Comparison of ENCODE assay signal across 8 cellular contexts in the genomic region with DNA sequence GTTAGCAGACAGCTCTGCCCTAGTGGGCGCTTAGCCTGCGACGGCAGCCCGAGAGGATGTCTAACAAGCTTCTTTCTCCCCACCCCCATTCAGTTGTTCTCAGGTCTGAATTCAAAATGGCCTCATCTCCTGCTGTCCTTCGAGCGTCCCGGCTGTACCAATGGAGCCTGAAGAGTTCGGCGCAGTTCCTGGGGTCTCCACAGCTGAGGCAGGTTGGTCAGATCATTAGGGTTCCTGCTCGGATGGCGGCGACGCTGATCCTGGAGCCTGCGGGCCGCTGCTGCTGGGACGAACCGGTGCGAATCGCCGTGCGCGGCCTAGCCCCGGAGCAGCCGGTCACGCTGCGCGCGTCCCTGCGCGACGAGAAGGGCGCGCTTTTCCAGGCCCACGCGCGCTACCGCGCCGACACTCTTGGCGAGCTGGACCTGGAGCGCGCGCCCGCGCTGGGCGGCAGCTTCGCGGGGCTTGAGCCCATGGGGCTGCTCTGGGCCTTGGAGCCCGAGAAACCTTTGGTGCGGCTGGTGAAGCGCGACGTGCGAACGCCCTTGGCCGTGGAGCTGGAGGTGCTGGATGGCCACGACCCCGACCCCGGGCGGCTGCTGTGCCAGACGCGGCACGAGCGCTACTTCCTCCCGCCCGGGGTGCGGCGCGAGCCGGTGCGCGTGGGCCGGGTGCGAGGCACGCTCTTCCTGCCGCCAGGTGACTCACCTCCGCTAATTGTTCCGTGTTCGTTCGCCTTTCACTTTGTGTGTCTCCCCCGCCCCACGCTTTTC. TPM values are rescaled to one million over a fixed set of nuclear protein-coding genes. Genes with fewer than 3 reads are reported as not detected.
DNase-seq lines count a peak whose midpoint lies in the region; ATAC-seq, FAIRE-seq and TF ChIP-seq lines count a peak whose summit lies in the region.
"Not testable (repeated sequence)": the region's sequence is repeated elsewhere in the genome, so short reads cannot be mapped to it uniquely, and the experiment has no call there.

A gene with protein sequence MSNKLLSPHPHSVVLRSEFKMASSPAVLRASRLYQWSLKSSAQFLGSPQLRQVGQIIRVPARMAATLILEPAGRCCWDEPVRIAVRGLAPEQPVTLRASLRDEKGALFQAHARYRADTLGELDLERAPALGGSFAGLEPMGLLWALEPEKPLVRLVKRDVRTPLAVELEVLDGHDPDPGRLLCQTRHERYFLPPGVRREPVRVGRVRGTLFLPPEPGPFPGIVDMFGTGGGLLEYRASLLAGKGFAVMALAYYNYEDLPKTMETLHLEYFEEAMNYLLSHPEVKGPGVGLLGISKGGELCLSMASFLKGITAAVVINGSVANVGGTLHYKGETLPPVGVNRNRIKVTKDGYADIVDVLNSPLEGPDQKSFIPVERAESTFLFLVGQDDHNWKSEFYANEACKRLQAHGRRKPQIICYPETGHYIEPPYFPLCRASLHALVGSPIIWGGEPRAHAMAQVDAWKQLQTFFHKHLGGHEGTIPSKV (plus strand): TSS at position 29 of the 773 bp plus-strand sequence. CDS start 28 bp downstream, at position 57.

- peak within 1 kb of the TSS; percentile 37 for H3K27ac ChIP-seq in substantia nigra (ENCODE audit: low read depth, low read length, poor library complexity, severe bottlenecking)

- FAIRE-seq in G401.6 (lab: Jason Lieb, UNC): peak; percentile 66

- H3K27ac Mint-ChIP-seq in activated naive CD8-positive, alpha-beta T cell treated with anti-CD3 and anti-CD28 coated beads, Interleukin-2, amount 10 ng/mL, durations not matched to agents 7 days and 5 days: peak within 1 kb of the TSS; percentile 98
- peak within 1 kb of the TSS; percentile 84 for H3K27ac Mint-ChIP-seq in glutamatergic neuron (ENCODE audit: unreplicated experiment)

- peak; percentile 74 for DNase-seq in HFF-Myc (ENCODE audit: extremely low read depth, low read depth)
- peak; percentile 34 for DNase-seq in NCI-H128 (lab: John Stamatoyannopoulos, UW; ENCODE audit: unreplicated experiment)
- peak; percentile 95 for DNase-seq in SW480 (ENCODE audit: low spot score)
- peak; percentile 79 for DNase-seq in activated naive CD8-positive, alpha-beta T cell treated with anti-CD3 and anti-CD28 coated beads, Interleukin-2, amount 10 ng/mL, durations not matched to agents 7 days and 5 days
- DNase-seq in glutamatergic neuron: peak; percentile 62
- peak; percentile 73 for DNase-seq in omental fat pad (ENCODE audit: low spot score)
- DNase-seq in substantia nigra (lab: John Stamatoyannopoulos, UW): peak in 43 of 49 donors; percentile 10 to 75 (median 47)

- H3K27me3 Mint-ChIP-seq in activated naive CD8-positive, alpha-beta T cell treated with anti-CD3 and anti-CD28 coated beads, Interleukin-2, amount 10 ng/mL, durations not matched to agents 7 days and 5 days; glutamatergic neuron (ENCODE audit: unreplicated experiment): not testable (repeated sequence)

- H3K4me1 Mint-ChIP-seq in activated naive CD8-positive, alpha-beta T cell treated with anti-CD3 and anti-CD28 coated beads, Interleukin-2, amount 10 ng/mL, durations not matched to agents 7 days and 5 days: peaks cover 33% of the 10 kb centered on the region
- H3K4me1 Mint-ChIP-seq in glutamatergic neuron (ENCODE audit: low read depth, unreplicated experiment): not testable (repeated sequence)

- peak within 1 kb of the TSS; percentile 95 for H3K4me3 Mint-ChIP-seq in activated naive CD8-positive, alpha-beta T cell treated with anti-CD3 and anti-CD28 coated beads, Interleukin-2, amount 10 ng/mL, durations not matched to agents 7 days and 5 days
- peak within 1 kb of the TSS; percentile 94 for H3K4me3 Mint-ChIP-seq in glutamatergic neuron (ENCODE audit: unreplicated experiment)

- POLR2A ChIA-PET in activated naive CD8-positive, alpha-beta T cell treated with anti-CD3 and anti-CD28 coated beads, Interleukin-2, amount 10 ng/mL, durations not matched to agents 7 days and 5 days (lab: Charles Lee): interaction anchor here (0.5 to 3.7 kb wide), 18 partner anchors 9 to 515 kb away, joined by 3 to 23 read pairs (median 4); partner anchors contain the start of genes ACOT4, ACOT6, ALDH6A1 and DNAL1

- H3K36me3 Mint-ChIP-seq in activated naive CD8-positive, alpha-beta T cell treated with anti-CD3 and anti-CD28 coated beads, Interleukin-2, amount 10 ng/mL, durations not matched to agents 7 days and 5 days: peaks cover 22% of the 10 kb centered on the region
- H3K36me3 Mint-ChIP-seq in glutamatergic neuron (ENCODE audit: unreplicated experiment): not testable (repeated sequence)

- not testable (repeated sequence) for H3K9me3 Mint-ChIP-seq in activated naive CD8-positive, alpha-beta T cell treated with anti-CD3 and anti-CD28 coated beads, Interleukin-2, amount 10 ng/mL, durations not matched to agents 7 days and 5 days; glutamatergic neuron (ENCODE audit: unreplicated experiment)

- not testable (repeated sequence) for TF ChIP-seq CTCF in HFF-Myc (IDR thresholded peaks at IDR 0.05; ENCODE audit: low read depth, low read length, missing control alignments); glutamatergic neuron (IDR thresholded peaks at IDR 0.05; ENCODE audit: partially characterized antibody, unreplicated experiment); omental fat pad (IDR thresholded peaks at IDR 0.05)

- ATAC-seq in activated naive CD8-positive, alpha-beta T cell treated with anti-CD3 and anti-CD28 coated beads, Interleukin-2, amount 10 ng/mL, durations not matched to agents 7 days and 5 days (ENCODE audit: low read depth): peak; percentile 71
- ATAC-seq in omental fat pad (ENCODE audit: low FRiP score): peak; percentile 88

- H3K4me3 ChIP-seq in HFF-Myc (replicated peaks; ENCODE audit: low read depth, low read length): peak within 1 kb of the TSS; percentile 56

RNA-seq across cellular contexts. Expression of the gene that starts here (rescaled TPM):
- 10 to 100 TPM; 13.4 to 14.5 TPM for total RNA-seq in activated naive CD8-positive, alpha-beta T cell treated with anti-CD3 and anti-CD28 coated beads, Interleukin-2, amount 10 ng/mL, durations not matched to agents 7 days and 5 days
- 7.6 TPM for total RNA-seq in glutamatergic neuron (ENCODE audit: unreplicated experiment)
- total RNA-seq in omental fat pad: 100 to 1,000 TPM in 2 of 4 donors, 10 to 100 TPM in 2; 22.8 to 238 (median 99.4) TPM

Comparison
In these comparisons a context has a peak if more than half of its experiments do, and no peak if none do; other contexts are left out.
1. Peak in every context shown above with its lines: DNase-seq, ATAC-seq, H3K4me3 ChIP-seq and H3K27ac ChIP-seq.
2. DNase-seq: peak in every context shown above with its lines; median percentile 95 in SW480; 79 in activated naive CD8-positive, alpha-beta T cell treated with anti-CD3 and anti-CD28 coated beads, Interleukin-2, amount 10 ng/mL, durations not matched to agents 7 days and 5 days; 74 in HFF-Myc; 73 in omental fat pad; 62 in glutamatergic neuron; 47 in substantia nigra; 34 in NCI-H128.